ENCODE assay signal across 8 cellular contexts in the genomic region with DNA sequence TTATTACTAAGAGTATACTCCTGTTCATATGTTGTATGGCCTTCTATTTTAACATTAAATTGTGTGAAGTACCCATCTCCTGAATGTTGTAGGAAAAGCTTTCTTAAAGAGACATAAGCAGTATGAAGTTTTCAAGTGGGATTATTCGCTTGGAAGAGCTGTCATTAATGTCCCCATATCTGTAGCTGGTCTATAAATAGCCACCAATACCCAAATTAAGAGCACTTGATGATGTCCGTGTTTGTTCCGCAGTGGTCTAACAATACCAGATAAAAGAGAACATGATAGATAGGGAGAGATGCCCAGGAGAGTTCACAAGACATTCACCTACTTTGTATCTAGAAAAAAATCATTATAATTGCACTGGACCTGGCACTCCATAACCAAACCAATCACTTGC.
"Had no signal": no experiment of that assay in that cellular context is flagged by ENCODE, and none has a peak within 500 bp of the region (broad histone marks: within the 10 kb centered on the region; RNA-seq: fewer than 3 reads in every experiment).

No MANE protein-coding gene starts in this region.

- ATAC-seq: HCT116, HepG2 had no signal

- H3K27ac ChIP-seq: GM23248, HL-60 had no signal

- H3K9me3 ChIP-seq: HAP-1 had no signal

- DNase-seq: GM23248, GOT3, H7, HFFc6 had no signal

- H3K4me3 ChIP-seq: GM23248, HAP-1 had no signal
